In genomic region chr6:56642366-56643261, GRCh38 we compare ENCODE assay signal across 8 cellular contexts. TPM values are rescaled to one million over a fixed set of nuclear protein-coding genes. Genes with fewer than 3 reads are reported as not detected.
DNase-seq lines count a peak whose midpoint lies in the region; TF ChIP-seq lines count a peak whose summit lies in the region.

Gene DST, minus strand, starts transcription at chr6:56642889.

- no peaks in the 10 kb centered on the region for H3K9me3 ChIP-seq in SK-N-MC (ENCODE audit: low read depth, low read length)

- no peaks in the 10 kb centered on the region for H3K4me1 Mint-ChIP-seq in progenitor cell of endocrine pancreas (ENCODE audit: low read depth)

- TF ChIP-seq CTCF in fibroblast of villous mesenchyme (IDR thresholded peaks at IDR 0.05; ENCODE audit: insufficient read depth, low read depth, low read length) (no peak), progenitor cell of endocrine pancreas (IDR thresholded peaks at IDR 0.05; ENCODE audit: unreplicated experiment) (no peak)

- H3K36me3 Mint-ChIP-seq in progenitor cell of endocrine pancreas (ENCODE audit: insufficient read depth): peaks cover 14% of the 10 kb centered on the region

- peak within 1 kb of the TSS; percentile 64 for H3K9ac ChIP-seq in SK-N-MC (ENCODE audit: insufficient read length)

- no peak within 1 kb of the TSS for H3K4me3 Mint-ChIP-seq in progenitor cell of endocrine pancreas (ENCODE audit: low read depth)

- 0 out of 2 replicates have a peak, but pooled peaks cover 3% of the 10 kb centered on the region for H3K36me3 ChIP-seq in SK-N-MC (ENCODE audit: insufficient read depth, low read length)

- no peaks in the 10 kb centered on the region for H3K9me3 Mint-ChIP-seq in progenitor cell of endocrine pancreas (ENCODE audit: low read depth)

- no peaks in the 10 kb centered on the region for H3K27me3 Mint-ChIP-seq in progenitor cell of endocrine pancreas

- no peak within 1 kb of the TSS for H3K27ac Mint-ChIP-seq in progenitor cell of endocrine pancreas

- peak within 1 kb of the TSS; percentile 72 for H3K4me3 ChIP-seq in SK-N-MC
- H3K4me3 ChIP-seq in fibroblast of villous mesenchyme (ENCODE audit: low read depth, low read length): no peak within 1 kb of the TSS

- peak; percentile 61 for DNase-seq in DMS53 treated with DMSO at 0.1 percent for 48 hours (lab: John Stamatoyannopoulos, UW; ENCODE audit: unreplicated experiment)
- DNase-seq in SK-N-MC (ENCODE audit: low read depth, low spot score): peak; percentile 84
- peak; percentile 95 for DNase-seq in fibroblast of villous mesenchyme (ENCODE audit: low read depth)
- DNase-seq in progenitor cell of endocrine pancreas (ENCODE audit: low spot score, unreplicated experiment): no peak
- DNase-seq in central memory CD4-positive, alpha-beta T cell: no peak
- DNase-seq in stimulated activated CD4-positive, alpha-beta T cell treated with anti-CD3 and anti-CD28 coated beads, Interleukin-4, amount 100 ng/mL, for 4 hours: no peak
- DNase-seq in NCI-H2196 treated with DMSO at 0.1 percent for 48 hours (lab: John Stamatoyannopoulos, UW; ENCODE audit: unreplicated experiment): no peak
- no peak for DNase-seq in Ammon's horn (ENCODE audit: low spot score)

- peak within 1 kb of the TSS; percentile 87 for H3K27ac ChIP-seq in SK-N-MC

RNA-seq across cellular contexts. Expression of gene DST, which starts in this region (rescaled TPM):
- total RNA-seq in fibroblast of villous mesenchyme (312 and 509 TPM in 2 replicates), progenitor cell of endocrine pancreas (151 and 167 TPM in 2 replicates)

Comparison
In these comparisons a context has a peak if more than half of its experiments do, and no peak if none do; other contexts are left out.
1. DNase-seq: peak in DMS53 treated with DMSO at 0.1 percent for 48 hours (single experiment), SK-N-MC (single experiment) and fibroblast of villous mesenchyme (single experiment); none in progenitor cell of endocrine pancreas (single experiment), central memory CD4-positive, alpha-beta T cell (single experiment), stimulated activated CD4-positive, alpha-beta T cell treated with anti-CD3 and anti-CD28 coated beads, Interleukin-4, amount 100 ng/mL, for 4 hours (0 of 2), NCI-H2196 treated with DMSO at 0.1 percent for 48 hours (single experiment) and Ammon's horn (single experiment).